Comparison of ENCODE assay signal across 8 cellular contexts in genomic region chr6:105402981-105403935, GRCh38. TPM values are rescaled to one million over a fixed set of nuclear protein-coding genes. Genes with fewer than 3 reads are reported as not detected.
DNase-seq lines count a peak whose midpoint lies in the region; ATAC-seq and TF ChIP-seq lines count a peak whose summit lies in the region.

TSS of gene PREP (minus strand) at chr6:105403082. CDS start at chr6:105402891, 191 bp downstream.

- H3K4me1 ChIP-seq in esophagus (ENCODE audit: control insufficient read depth in 2 of 2, insufficient read depth in 2 of 2, low read length in 1 of 2): peaks cover 0 to 4% of the 10 kb centered on the region in 2 donors
- H3K4me1 ChIP-seq in muscle layer of duodenum (ENCODE audit: control insufficient read depth in 1 of 2, insufficient read depth in 2 of 2, low read length in 2 of 2): peaks cover 7 to 9% of the 10 kb centered on the region in 2 donors

- H3K4me3 ChIP-seq in esophagus (ENCODE audit: low read depth in 1 of 2, low read length in 2 of 2): peak within 1 kb of the TSS; percentile 85 to 99
- peak within 1 kb of the TSS; percentile 81 to 90 for H3K4me3 ChIP-seq in muscle layer of duodenum (ENCODE audit: low read depth in 1 of 2, low read length in 2 of 2)

- ATAC-seq in GM21528 (IDR thresholded peaks at IDR 0.05; ENCODE audit: low FRiP score, unreplicated experiment): peak; percentile 96

- DNase-seq in DMS53 treated with DMSO at 0.1 percent for 48 hours (lab: John Stamatoyannopoulos, UW; ENCODE audit: unreplicated experiment) (peak; percentile 64), HuH-7.5 (ENCODE audit: low spot score) (peak; percentile 81)
- peak; percentile 90 for DNase-seq in activated T-cell treated with anti-CD3 and anti-CD28 coated beads, Interleukin-2, amount 50 U/mL, for 24 hours
- peak; percentile 67 for DNase-seq in stimulated activated CD8-positive, alpha-beta memory T cell treated with anti-CD3 and anti-CD28 coated beads, Interleukin-7, amount 100 ng/mL, for 24 hours (ENCODE audit: low read depth)

- no peaks in the 10 kb centered on the region for H3K27me3 ChIP-seq in esophagus (ENCODE audit: control insufficient read depth in 1 of 2, insufficient read depth in 2 of 2, low read length in 2 of 2)
- no peaks in the 10 kb centered on the region for H3K27me3 ChIP-seq in muscle layer of duodenum (ENCODE audit: low read depth, low read length)

- WGBS in esophagus, 2 donors: 2% methylated on average over 46 to 78 of the region's 78 CpGs

- peaks cover 59% of the 10 kb centered on the region for H3K4me1 Mint-ChIP-seq in activated T-cell treated with anti-CD3 and anti-CD28 coated beads, Interleukin-2, amount 50 U/mL, for 24 hours (ENCODE audit: low read depth)

- H3K4me3 Mint-ChIP-seq in activated T-cell treated with anti-CD3 and anti-CD28 coated beads, Interleukin-2, amount 50 U/mL, for 24 hours: peak within 1 kb of the TSS; percentile 95

- H3K9me3 ChIP-seq in esophagus (ENCODE audit: control insufficient read depth in 2 of 2, insufficient read depth in 1 of 2, low read depth in 1 of 2, low read length in 1 of 2) (no peaks in the 10 kb centered on the region), muscle layer of duodenum (ENCODE audit: control insufficient read depth in 1 of 2, low read length in 2 of 2) (no peaks in the 10 kb centered on the region)

- H3K36me3 ChIP-seq in esophagus (ENCODE audit: control insufficient read depth in 2 of 2, insufficient read depth in 2 of 2, low read length in 1 of 2): no peaks in the 10 kb centered on the region
- no peaks in the 10 kb centered on the region for H3K36me3 ChIP-seq in muscle layer of duodenum (ENCODE audit: control insufficient read depth in 1 of 2, insufficient read depth in 2 of 2, low read length in 2 of 2)

- peak within 1 kb of the TSS; percentile 88 to 93 for H3K27ac ChIP-seq in esophagus (ENCODE audit: low read depth in 2 of 2, low read length in 1 of 2)
- peak within 1 kb of the TSS; percentile 67 for H3K27ac ChIP-seq in muscle layer of duodenum (ENCODE audit: low read length)

- H3K9me3 Mint-ChIP-seq in activated T-cell treated with anti-CD3 and anti-CD28 coated beads, Interleukin-2, amount 50 U/mL, for 24 hours: no peaks in the 10 kb centered on the region

- H3K36me3 Mint-ChIP-seq in activated T-cell treated with anti-CD3 and anti-CD28 coated beads, Interleukin-2, amount 50 U/mL, for 24 hours (ENCODE audit: low read depth): peaks cover 8% of the 10 kb centered on the region

- peaks cover 14% of the 10 kb centered on the region for H3K27me3 Mint-ChIP-seq in activated T-cell treated with anti-CD3 and anti-CD28 coated beads, Interleukin-2, amount 50 U/mL, for 24 hours

- H3K27ac Mint-ChIP-seq in activated T-cell treated with anti-CD3 and anti-CD28 coated beads, Interleukin-2, amount 50 U/mL, for 24 hours: peak within 1 kb of the TSS; percentile 89

TF ChIP-seq in PFSK-1, 5 proteins besides CTCF, POLR2A, EP300 and RAD21:
- peak in 1 of 2 experiments; percentile 61; a peak in 1 of 4 replicates for TF ChIP-seq REST (IDR thresholded peaks at IDR 0.05; ENCODE audit: insufficient read depth in 1 of 2, low read depth in 2 of 2, low read length in 2 of 2)
- peak; percentile 66 for TF ChIP-seq TAF1 (IDR thresholded peaks at IDR 0.05; ENCODE audit: borderline replicate concordance, insufficient read depth, low read length)
- TF ChIP-seq POLR2AphosphoS5 (IDR thresholded peaks at IDR 0.05; ENCODE audit: low read depth, low read length): no peak; the same call in none of the 2 replicates
- TF ChIP-seq FOXP2 (optimal IDR thresholded peaks at IDR 0.05; ENCODE audit: borderline replicate concordance, extremely low read depth, extremely low read length, insufficient read depth): peak; percentile 8
- peak; percentile 28; the same call in 1 of the 2 replicates for TF ChIP-seq SIN3A (IDR thresholded peaks at IDR 0.05; ENCODE audit: borderline replicate concordance, insufficient read depth, low read length)

RNA-seq across cellular contexts. Expression of gene PREP, which starts in this region (rescaled TPM):
- polyA plus RNA-seq in PFSK-1 (2012; ENCODE audit: insufficient read length, low read depth): 30.8 TPM
- 10 to 100 TPM; 11.2 to 17.4 TPM for polyA plus RNA-seq in esophagus

Comparison
In these comparisons a context has a peak if more than half of its experiments do, and no peak if none do; other contexts are left out.
1. Peak in every context shown above with its lines: DNase-seq, ATAC-seq, H3K4me3 ChIP-seq and H3K27ac ChIP-seq.